ENCODE assay signal across 1 cellular context in the genomic region with DNA sequence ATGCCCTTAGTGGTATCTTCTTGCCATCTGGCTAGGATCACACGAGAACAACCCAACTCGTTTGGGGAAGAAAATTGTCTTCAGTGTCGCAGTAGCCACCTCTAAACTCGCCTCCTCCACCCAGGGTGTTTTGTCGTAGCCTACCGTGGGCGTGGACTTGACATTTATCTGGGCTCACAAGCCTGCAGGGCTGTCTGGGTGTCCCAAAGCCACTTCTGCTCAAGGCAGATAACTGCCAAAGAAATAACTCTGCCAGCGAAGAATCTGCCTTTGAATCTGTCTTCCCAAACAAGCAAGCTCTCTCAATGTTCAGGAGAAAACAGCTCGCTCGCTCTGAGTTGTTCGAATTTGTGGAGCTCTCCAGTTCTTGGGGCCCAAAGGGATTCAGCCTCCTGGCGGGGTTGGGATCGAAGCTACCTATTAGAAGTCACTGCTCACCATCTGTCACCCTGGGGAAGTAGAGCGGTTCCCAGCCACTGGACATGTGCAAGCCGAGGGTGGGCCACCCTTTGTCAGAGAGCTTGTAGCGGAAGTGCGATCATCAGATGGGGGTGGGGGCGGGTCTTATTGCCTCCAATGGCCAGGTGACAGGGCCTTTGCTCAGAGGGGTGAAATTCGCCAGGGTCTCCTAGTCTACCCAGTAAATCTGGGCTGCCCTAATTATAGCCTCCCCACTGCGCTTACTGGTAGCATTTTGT.
TF ChIP-seq lines count a peak whose summit lies in the region.

No MANE protein-coding gene starts in this region.

TF ChIP-seq in K562, 482 proteins besides CTCF, POLR2A, EP300 and RAD21 (continued from another document and continues in another):
- TF ChIP-seq, protein P1, sequence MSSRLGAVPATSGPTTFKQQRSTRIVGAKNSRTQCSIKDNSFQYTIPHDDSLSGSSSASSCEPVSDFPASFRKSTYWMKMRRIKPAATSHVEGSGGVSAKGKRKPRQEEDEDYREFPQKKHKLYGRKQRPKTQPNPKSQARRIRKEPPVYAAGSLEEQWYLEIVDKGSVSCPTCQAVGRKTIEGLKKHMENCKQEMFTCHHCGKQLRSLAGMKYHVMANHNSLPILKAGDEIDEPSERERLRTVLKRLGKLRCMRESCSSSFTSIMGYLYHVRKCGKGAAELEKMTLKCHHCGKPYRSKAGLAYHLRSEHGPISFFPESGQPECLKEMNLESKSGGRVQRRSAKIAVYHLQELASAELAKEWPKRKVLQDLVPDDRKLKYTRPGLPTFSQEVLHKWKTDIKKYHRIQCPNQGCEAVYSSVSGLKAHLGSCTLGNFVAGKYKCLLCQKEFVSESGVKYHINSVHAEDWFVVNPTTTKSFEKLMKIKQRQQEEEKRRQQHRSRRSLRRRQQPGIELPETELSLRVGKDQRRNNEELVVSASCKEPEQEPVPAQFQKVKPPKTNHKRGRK (tag; IDR thresholded peaks at IDR 0.05), result no peak
- TF ChIP-seq EP400 (IDR thresholded peaks at IDR 0.05) (peak; percentile 81), POLR2H (tag; IDR thresholded peaks at IDR 0.05; ENCODE audit: low read depth) (peak; percentile 79), E2F3 (CRISPR knock-in tag; IDR thresholded peaks at IDR 0.05) (no peak), ZNF175 (CRISPR knock-in tag; IDR thresholded peaks at IDR 0.05; ENCODE audit: low read depth) (peak; percentile 85), NCOA4 (IDR thresholded peaks at IDR 0.05; ENCODE audit: partially characterized antibody) (no peak), KAT2B (IDR thresholded peaks at IDR 0.05; ENCODE audit: low read depth, low read length) (no peak), RFX1 (IDR thresholded peaks at IDR 0.05) (no peak), SOX6 (IDR thresholded peaks at IDR 0.05) (peak; percentile 97), HDAC3 (IDR thresholded peaks at IDR 0.05; ENCODE audit: borderline replicate concordance, partially characterized antibody) (peak; percentile 92), NCOR1 (IDR thresholded peaks at IDR 0.05) (peak; percentile 99), TAL1 (IDR thresholded peaks at IDR 0.05) (peak; percentile 99), STAT5A (IDR thresholded peaks at IDR 0.05; ENCODE audit: borderline replicate concordance, low read length) (peak; percentile 94)
- TF ChIP-seq, protein P2, sequence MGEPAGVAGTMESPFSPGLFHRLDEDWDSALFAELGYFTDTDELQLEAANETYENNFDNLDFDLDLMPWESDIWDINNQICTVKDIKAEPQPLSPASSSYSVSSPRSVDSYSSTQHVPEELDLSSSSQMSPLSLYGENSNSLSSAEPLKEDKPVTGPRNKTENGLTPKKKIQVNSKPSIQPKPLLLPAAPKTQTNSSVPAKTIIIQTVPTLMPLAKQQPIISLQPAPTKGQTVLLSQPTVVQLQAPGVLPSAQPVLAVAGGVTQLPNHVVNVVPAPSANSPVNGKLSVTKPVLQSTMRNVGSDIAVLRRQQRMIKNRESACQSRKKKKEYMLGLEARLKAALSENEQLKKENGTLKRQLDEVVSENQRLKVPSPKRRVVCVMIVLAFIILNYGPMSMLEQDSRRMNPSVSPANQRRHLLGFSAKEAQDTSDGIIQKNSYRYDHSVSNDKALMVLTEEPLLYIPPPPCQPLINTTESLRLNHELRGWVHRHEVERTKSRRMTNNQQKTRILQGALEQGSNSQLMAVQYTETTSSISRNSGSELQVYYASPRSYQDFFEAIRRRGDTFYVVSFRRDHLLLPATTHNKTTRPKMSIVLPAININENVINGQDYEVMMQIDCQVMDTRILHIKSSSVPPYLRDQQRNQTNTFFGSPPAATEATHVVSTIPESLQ (CRISPR knock-in tag; IDR thresholded peaks at IDR 0.05), result no peak; the same call in 1 of the 2 replicates
- TF ChIP-seq, protein P3, sequence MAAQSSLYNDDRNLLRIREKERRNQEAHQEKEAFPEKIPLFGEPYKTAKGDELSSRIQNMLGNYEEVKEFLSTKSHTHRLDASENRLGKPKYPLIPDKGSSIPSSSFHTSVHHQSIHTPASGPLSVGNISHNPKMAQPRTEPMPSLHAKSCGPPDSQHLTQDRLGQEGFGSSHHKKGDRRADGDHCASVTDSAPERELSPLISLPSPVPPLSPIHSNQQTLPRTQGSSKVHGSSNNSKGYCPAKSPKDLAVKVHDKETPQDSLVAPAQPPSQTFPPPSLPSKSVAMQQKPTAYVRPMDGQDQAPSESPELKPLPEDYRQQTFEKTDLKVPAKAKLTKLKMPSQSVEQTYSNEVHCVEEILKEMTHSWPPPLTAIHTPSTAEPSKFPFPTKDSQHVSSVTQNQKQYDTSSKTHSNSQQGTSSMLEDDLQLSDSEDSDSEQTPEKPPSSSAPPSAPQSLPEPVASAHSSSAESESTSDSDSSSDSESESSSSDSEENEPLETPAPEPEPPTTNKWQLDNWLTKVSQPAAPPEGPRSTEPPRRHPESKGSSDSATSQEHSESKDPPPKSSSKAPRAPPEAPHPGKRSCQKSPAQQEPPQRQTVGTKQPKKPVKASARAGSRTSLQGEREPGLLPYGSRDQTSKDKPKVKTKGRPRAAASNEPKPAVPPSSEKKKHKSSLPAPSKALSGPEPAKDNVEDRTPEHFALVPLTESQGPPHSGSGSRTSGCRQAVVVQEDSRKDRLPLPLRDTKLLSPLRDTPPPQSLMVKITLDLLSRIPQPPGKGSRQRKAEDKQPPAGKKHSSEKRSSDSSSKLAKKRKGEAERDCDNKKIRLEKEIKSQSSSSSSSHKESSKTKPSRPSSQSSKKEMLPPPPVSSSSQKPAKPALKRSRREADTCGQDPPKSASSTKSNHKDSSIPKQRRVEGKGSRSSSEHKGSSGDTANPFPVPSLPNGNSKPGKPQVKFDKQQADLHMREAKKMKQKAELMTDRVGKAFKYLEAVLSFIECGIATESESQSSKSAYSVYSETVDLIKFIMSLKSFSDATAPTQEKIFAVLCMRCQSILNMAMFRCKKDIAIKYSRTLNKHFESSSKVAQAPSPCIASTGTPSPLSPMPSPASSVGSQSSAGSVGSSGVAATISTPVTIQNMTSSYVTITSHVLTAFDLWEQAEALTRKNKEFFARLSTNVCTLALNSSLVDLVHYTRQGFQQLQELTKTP (IDR thresholded peaks at IDR 0.05; ENCODE audit: low read depth in 1 of 2, partially characterized antibody in 2 of 2), result peak in 1 of 2 experiments; percentile 86
- TF ChIP-seq, protein P4, sequence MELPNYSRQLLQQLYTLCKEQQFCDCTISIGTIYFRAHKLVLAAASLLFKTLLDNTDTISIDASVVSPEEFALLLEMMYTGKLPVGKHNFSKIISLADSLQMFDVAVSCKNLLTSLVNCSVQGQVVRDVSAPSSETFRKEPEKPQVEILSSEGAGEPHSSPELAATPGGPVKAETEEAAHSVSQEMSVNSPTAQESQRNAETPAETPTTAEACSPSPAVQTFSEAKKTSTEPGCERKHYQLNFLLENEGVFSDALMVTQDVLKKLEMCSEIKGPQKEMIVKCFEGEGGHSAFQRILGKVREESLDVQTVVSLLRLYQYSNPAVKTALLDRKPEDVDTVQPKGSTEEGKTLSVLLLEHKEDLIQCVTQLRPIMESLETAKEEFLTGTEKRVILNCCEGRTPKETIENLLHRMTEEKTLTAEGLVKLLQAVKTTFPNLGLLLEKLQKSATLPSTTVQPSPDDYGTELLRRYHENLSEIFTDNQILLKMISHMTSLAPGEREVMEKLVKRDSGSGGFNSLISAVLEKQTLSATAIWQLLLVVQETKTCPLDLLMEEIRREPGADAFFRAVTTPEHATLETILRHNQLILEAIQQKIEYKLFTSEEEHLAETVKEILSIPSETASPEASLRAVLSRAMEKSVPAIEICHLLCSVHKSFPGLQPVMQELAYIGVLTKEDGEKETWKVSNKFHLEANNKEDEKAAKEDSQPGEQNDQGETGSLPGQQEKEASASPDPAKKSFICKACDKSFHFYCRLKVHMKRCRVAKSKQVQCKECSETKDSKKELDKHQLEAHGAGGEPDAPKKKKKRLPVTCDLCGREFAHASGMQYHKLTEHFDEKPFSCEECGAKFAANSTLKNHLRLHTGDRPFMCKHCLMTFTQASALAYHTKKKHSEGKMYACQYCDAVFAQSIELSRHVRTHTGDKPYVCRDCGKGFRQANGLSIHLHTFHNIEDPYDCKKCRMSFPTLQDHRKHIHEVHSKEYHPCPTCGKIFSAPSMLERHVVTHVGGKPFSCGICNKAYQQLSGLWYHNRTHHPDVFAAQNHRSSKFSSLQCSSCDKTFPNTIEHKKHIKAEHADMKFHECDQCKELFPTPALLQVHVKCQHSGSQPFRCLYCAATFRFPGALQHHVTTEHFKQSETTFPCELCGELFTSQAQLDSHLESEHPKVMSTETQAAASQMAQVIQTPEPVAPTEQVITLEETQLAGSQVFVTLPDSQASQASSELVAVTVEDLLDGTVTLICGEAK (IDR thresholded peaks at IDR 0.05), result peak; percentile 12; the same call in 1 of the 2 replicates
- TF ChIP-seq, protein P4 (CRISPR knock-in tag; IDR thresholded peaks at IDR 0.05), result no peak
- TF ChIP-seq, protein P5, sequence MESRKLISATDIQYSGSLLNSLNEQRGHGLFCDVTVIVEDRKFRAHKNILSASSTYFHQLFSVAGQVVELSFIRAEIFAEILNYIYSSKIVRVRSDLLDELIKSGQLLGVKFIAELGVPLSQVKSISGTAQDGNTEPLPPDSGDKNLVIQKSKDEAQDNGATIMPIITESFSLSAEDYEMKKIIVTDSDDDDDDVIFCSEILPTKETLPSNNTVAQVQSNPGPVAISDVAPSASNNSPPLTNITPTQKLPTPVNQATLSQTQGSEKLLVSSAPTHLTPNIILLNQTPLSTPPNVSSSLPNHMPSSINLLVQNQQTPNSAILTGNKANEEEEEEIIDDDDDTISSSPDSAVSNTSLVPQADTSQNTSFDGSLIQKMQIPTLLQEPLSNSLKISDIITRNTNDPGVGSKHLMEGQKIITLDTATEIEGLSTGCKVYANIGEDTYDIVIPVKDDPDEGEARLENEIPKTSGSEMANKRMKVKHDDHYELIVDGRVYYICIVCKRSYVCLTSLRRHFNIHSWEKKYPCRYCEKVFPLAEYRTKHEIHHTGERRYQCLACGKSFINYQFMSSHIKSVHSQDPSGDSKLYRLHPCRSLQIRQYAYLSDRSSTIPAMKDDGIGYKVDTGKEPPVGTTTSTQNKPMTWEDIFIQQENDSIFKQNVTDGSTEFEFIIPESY (CRISPR knock-in tag; IDR thresholded peaks at IDR 0.05), result 0 out of 2 replicates have a peak, but pooled peaks have one; percentile 11
- TF ChIP-seq, protein P6, sequence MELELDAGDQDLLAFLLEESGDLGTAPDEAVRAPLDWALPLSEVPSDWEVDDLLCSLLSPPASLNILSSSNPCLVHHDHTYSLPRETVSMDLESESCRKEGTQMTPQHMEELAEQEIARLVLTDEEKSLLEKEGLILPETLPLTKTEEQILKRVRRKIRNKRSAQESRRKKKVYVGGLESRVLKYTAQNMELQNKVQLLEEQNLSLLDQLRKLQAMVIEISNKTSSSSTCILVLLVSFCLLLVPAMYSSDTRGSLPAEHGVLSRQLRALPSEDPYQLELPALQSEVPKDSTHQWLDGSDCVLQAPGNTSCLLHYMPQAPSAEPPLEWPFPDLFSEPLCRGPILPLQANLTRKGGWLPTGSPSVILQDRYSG (tag; conservative IDR thresholded peaks at IDR 0.05; ENCODE audit: low read depth), result peak; percentile 68; the same call in 1 of the 2 replicates
- TF ChIP-seq, protein P7, sequence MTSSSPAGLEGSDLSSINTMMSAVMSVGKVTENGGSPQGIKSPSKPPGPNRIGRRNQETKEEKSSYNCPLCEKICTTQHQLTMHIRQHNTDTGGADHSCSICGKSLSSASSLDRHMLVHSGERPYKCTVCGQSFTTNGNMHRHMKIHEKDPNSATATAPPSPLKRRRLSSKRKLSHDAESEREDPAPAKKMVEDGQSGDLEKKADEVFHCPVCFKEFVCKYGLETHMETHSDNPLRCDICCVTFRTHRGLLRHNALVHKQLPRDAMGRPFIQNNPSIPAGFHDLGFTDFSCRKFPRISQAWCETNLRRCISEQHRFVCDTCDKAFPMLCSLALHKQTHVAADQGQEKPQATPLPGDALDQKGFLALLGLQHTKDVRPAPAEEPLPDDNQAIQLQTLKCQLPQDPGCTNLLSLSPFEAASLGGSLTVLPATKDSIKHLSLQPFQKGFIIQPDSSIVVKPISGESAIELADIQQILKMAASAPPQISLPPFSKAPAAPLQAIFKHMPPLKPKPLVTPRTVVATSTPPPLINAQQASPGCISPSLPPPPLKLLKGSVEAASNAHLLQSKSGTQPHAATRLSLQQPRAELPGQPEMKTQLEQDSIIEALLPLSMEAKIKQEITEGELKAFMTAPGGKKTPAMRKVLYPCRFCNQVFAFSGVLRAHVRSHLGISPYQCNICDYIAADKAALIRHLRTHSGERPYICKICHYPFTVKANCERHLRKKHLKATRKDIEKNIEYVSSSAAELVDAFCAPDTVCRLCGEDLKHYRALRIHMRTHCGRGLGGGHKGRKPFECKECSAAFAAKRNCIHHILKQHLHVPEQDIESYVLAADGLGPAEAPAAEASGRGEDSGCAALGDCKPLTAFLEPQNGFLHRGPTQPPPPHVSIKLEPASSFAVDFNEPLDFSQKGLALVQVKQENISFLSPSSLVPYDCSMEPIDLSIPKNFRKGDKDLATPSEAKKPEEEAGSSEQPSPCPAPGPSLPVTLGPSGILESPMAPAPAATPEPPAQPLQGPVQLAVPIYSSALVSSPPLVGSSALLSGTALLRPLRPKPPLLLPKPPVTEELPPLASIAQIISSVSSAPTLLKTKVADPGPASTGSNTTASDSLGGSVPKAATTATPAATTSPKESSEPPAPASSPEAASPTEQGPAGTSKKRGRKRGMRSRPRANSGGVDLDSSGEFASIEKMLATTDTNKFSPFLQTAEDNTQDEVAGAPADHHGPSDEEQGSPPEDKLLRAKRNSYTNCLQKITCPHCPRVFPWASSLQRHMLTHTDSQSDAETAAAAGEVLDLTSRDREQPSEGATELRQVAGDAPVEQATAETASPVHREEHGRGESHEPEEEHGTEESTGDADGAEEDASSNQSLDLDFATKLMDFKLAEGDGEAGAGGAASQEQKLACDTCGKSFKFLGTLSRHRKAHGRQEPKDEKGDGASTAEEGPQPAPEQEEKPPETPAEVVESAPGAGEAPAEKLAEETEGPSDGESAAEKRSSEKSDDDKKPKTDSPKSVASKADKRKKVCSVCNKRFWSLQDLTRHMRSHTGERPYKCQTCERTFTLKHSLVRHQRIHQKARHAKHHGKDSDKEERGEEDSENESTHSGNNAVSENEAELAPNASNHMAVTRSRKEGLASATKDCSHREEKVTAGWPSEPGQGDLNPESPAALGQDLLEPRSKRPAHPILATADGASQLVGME (CRISPR knock-in tag; IDR thresholded peaks at IDR 0.05), result no peak
